21 cellular contexts compared by ENCODE assay signal in the genomic region with DNA sequence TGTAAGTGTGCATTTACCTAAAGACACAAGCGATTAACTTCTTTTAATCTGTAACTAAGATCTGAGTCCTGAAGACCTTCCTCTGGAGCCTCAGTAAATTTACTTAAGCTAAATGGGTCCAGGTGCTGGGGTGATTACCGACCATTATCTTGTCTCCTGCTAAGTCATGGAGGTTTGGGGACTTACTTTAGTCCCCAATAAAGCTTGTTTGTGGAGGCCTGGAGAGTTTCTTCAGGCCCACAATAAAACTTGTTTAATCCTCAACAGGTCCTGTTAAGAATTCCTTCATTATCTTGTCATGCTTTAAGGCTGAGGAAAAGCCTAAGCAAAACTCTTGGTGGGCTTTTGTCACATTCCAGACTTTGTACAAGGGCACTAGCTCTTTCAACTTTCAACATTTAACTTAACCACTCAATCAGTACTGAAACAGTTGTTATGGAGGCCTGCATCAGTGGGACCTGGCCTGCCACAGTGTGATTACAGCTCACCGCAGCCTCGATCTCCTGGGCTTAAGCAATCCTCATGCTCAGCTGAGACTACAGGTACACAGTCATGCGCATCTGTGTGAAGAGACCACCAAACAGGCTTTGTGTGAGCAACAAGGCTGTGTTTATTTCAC.
A peak's percentile ranks its signal among the peaks of the same experiment; 100 is the strongest.
DNase-seq lines count a peak whose midpoint lies in the region; ATAC-seq and TF ChIP-seq lines count a peak whose summit lies in the region.
"Had no signal": no experiment of that assay in that cellular context is flagged by ENCODE, and none has a peak within 500 bp of the region (broad histone marks: within the 10 kb centered on the region; RNA-seq: fewer than 3 reads in every experiment).

No MANE protein-coding gene starts in this region.

- no TSS peak for BruUV-seq in Caco-2 (replicated peaks; lab: Mats Ljungman, UMichigan)

- no peak overlapping the region for H2BK120ac ChIP-seq in mesendoderm (ENCODE audit: low read depth, low read length)

- H3K9ac ChIP-seq in HUES64 (ENCODE audit: low read depth, low read length) (no peak overlapping the region), mesendoderm (ENCODE audit: low read length) (no peak overlapping the region)

- no peak overlapping the region for H3K4ac ChIP-seq in mesendoderm (ENCODE audit: low read depth, low read length)

- no peaks in the 10 kb centered on the region; the same call in 1 of the 2 replicates for H3K9me3 ChIP-seq in Caco-2
- H3K9me3 ChIP-seq in HUES64 (ENCODE audit: insufficient read depth, low read depth, low read length): no peaks in the 10 kb centered on the region
- no peaks in the 10 kb centered on the region for H3K9me3 ChIP-seq in WERI-Rb-1 (ENCODE audit: severe bottlenecking)

- peak overlapping the region; percentile 20 for H3K23ac ChIP-seq in mesendoderm (ENCODE audit: low read length)

- H3K36me3 ChIP-seq in Caco-2 (ENCODE audit: control insufficient read depth, insufficient read depth, low read length) (no peaks in the 10 kb centered on the region), HUES64 (ENCODE audit: insufficient read depth, low read length) (no peaks in the 10 kb centered on the region), WERI-Rb-1 (no peaks in the 10 kb centered on the region), mesendoderm (ENCODE audit: control insufficient read depth, insufficient read depth, low read length) (no peaks in the 10 kb centered on the region)

- peak overlapping the region; percentile 96 for H3K27ac Mint-ChIP-seq in Caco-2 (ENCODE audit: unreplicated experiment)

- no peak overlapping the region for H2BK5ac ChIP-seq in mesendoderm (ENCODE audit: low read length)

- peaks cover 68% of the 10 kb centered on the region for H3K4me1 ChIP-seq in Caco-2
- peaks cover 9% of the 10 kb centered on the region for H3K4me1 ChIP-seq in HUES64 (ENCODE audit: insufficient read depth, low read length)
- no peaks in the 10 kb centered on the region for H3K4me1 ChIP-seq in mesendoderm (ENCODE audit: control insufficient read depth, low read depth, low read length)

- TF ChIP-seq POLR2A in GM18505 (IDR thresholded peaks at IDR 0.05; ENCODE audit: borderline replicate concordance, extremely low read depth, insufficient read depth, insufficient read length): no peak

- intact Hi-C loops in Caco-2 (cut with micrococcal nuclease; ENCODE audit: unreplicated experiment): loop anchor here (1.0 to 10.0 kb wide), 4 partner anchors 21 to 87 kb away; a partner anchor contains a TSS

- H3K27me3 Mint-ChIP-seq in Caco-2 (ENCODE audit: insufficient read depth, unreplicated experiment): no peaks in the 10 kb centered on the region

- H2BK15ac ChIP-seq in mesendoderm (replicated peaks; ENCODE audit: low read depth): no peak overlapping the region

- POLR2A ChIA-PET in Caco-2 (lab: Charles Lee): interaction anchor here (0.5 to 1.0 kb wide), 3 partner anchors 104 to 1505 kb away, joined by 3 read pairs; no protein-coding TSS in a partner anchor

- no peak overlapping the region for H3K18ac ChIP-seq in mesendoderm (ENCODE audit: low read length)

- DNase-seq in Caco-2 (peak; percentile 49 to 67), WERI-Rb-1 (peak; percentile 43), mesendoderm (no peak), ACHN (no peak)
- no peak for DNase-seq in stimulated activated CD4-positive, alpha-beta T cell treated with anti-CD3 and anti-CD28 coated beads, Interleukin-4, amount 100 ng/mL, for 1 hour
- no peak for DNase-seq in stimulated activated CD8-positive, alpha-beta memory T cell treated with anti-CD3 and anti-CD28 coated beads, Interleukin-4, amount 100 ng/mL, for 48 hours
- DNase-seq: 8988T, H7, Kasumi-1, MV-4-11, NCI-H1105, NCI-H146, NCI-H1930, NCI-H2107, NCI-H524 treated with DMSO at 0.1 percent for 48 hours, SHP77 had no signal

- no peak overlapping the region for H4K8ac ChIP-seq in mesendoderm (ENCODE audit: low read depth, low read length)

- H3K4me2 ChIP-seq in mesendoderm (ENCODE audit: low read length): no peak overlapping the region

- CTCF ChIA-PET in Caco-2 (lab: Charles Lee): interaction anchor here (2.1 kb wide), 1 partner anchor 84 kb away, joined by 17 read pairs; a partner anchor contains a TSS

- peaks cover 33% of the 10 kb centered on the region for H3K4me1 Mint-ChIP-seq in Caco-2 (ENCODE audit: low read depth, unreplicated experiment)

- 90% methylated on average over 5 of the region's 5 CpGs for WGBS in HUES64
- WGBS in mesendoderm (ENCODE audit: extremely low coverage, insufficient coverage, low lambda C conversion rate): no CpG with 5 or more reads among the region's 5 CpGs

- no peaks in the 10 kb centered on the region for H3K79me1 ChIP-seq in mesendoderm (ENCODE audit: low read length)

- in situ Hi-C loops in ACHN (cut with HindIII; ENCODE audit: low pct_ligation_motif_present, low pct_unique_long_range_greater_than_20kb, low sequenced_read_pairs): no loop called here

- H3K27me3 ChIP-seq in Caco-2 (replicated peaks; ENCODE audit: control insufficient read depth, insufficient read depth, low read length) (no peaks in the 10 kb centered on the region), HUES64 (ENCODE audit: insufficient read depth, low read length) (no peaks in the 10 kb centered on the region), WERI-Rb-1 (ENCODE audit: insufficient read depth, low read depth, severe bottlenecking) (no peaks in the 10 kb centered on the region), mesendoderm (ENCODE audit: insufficient read depth, low read length, poor library complexity) (no peaks in the 10 kb centered on the region)

- H3K79me2 ChIP-seq in mesendoderm (ENCODE audit: control insufficient read depth, insufficient read depth, low read length): no peaks in the 10 kb centered on the region

- H2AK5ac ChIP-seq in mesendoderm (ENCODE audit: low read length): no peak overlapping the region

- TF ChIP-seq CTCF in Caco-2 (IDR thresholded peaks at IDR 0.05; ENCODE audit: insufficient read depth in 1 of 2, low read depth in 1 of 2, low read length in 1 of 2, severe bottlenecking in 1 of 2, unreplicated experiment in 1 of 2): no peak
- TF ChIP-seq CTCF in WERI-Rb-1 (IDR thresholded peaks at IDR 0.05; ENCODE audit: low read depth, low read length): no peak

- no peak overlapping the region for H3K56ac ChIP-seq in mesendoderm (ENCODE audit: low read length)

- H3K27ac ChIP-seq in HUES64 (ENCODE audit: low read depth, low read length) (peak overlapping the region; percentile 48; the same call in 1 of the 2 replicates), WERI-Rb-1 (peak overlapping the region; percentile 24; the same call in 1 of the 2 replicates), mesendoderm (ENCODE audit: low read depth, low read length) (peak overlapping the region; percentile 8)
- H3K27ac ChIP-seq: RWPE1 had no signal

- H3K36me3 Mint-ChIP-seq in Caco-2 (ENCODE audit: insufficient read depth, unreplicated experiment): peaks cover 28% of the 10 kb centered on the region

- no peak overlapping the region for H3K4me3 ChIP-seq in Caco-2 (ENCODE audit: low read depth, low read length)
- no peak overlapping the region for H3K4me3 ChIP-seq in HUES64 (ENCODE audit: low read length)
- no peak overlapping the region for H3K4me3 ChIP-seq in WERI-Rb-1 (ENCODE audit: low read depth, low read length)
- H3K4me3 ChIP-seq in mesendoderm (ENCODE audit: low read length): no peak overlapping the region
- H3K4me3 ChIP-seq: K562 had no signal

- peaks cover 29% of the 10 kb centered on the region for H3K9me3 Mint-ChIP-seq in Caco-2 (ENCODE audit: unreplicated experiment)

- no peak for ATAC-seq in GM18505 (IDR thresholded peaks at IDR 0.05; ENCODE audit: unreplicated experiment)
- ATAC-seq: Panc1 had no signal

- H4K5ac ChIP-seq in mesendoderm (ENCODE audit: low read length): no peak overlapping the region

- peak overlapping the region; percentile 60 for H3K4me3 Mint-ChIP-seq in Caco-2 (ENCODE audit: unreplicated experiment)

Comparison
In these comparisons a context has a peak if more than half of its experiments do, and no peak if none do; other contexts are left out.
1. DNase-seq: peak in Caco-2 (2 of 2) and WERI-Rb-1 (single experiment); none in mesendoderm (single experiment), stimulated activated CD4-positive, alpha-beta T cell treated with anti-CD3 and anti-CD28 coated beads, Interleukin-4, amount 100 ng/mL, for 1 hour (single experiment), ACHN (single experiment) and stimulated activated CD8-positive, alpha-beta memory T cell treated with anti-CD3 and anti-CD28 coated beads, Interleukin-4, amount 100 ng/mL, for 48 hours (single experiment).
2. Peak in every context shown above with its lines, with median percentiles within 50 percentile points of each other: H3K27ac ChIP-seq.